In the genomic region with DNA sequence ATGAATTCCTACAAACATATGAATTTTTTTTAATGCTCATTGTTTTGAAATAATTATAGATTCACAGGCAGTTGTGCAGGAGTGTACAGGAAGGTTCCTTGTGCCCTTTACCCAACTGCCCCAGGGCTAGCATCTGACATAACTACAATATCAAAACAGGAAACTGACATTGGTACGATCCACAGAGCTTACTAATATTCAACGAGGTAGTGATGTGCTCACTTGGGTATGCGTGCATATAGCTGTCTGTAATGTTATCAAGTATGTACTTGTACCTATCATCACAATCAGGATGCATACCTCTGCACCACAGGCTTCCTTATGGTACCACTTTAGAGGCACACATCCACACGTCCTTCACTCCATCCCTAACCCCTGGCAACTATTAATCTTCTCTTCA, we compare ENCODE assay signal across 23 cellular contexts.
DNase-seq lines count a peak whose midpoint lies in the region; ATAC-seq, FAIRE-seq and TF ChIP-seq lines count a peak whose summit lies in the region.
"Had no signal": no experiment of that assay in that cellular context is flagged by ENCODE, and none has a peak within 500 bp of the region (broad histone marks: within the 10 kb centered on the region; RNA-seq: fewer than 3 reads in every experiment).

No MANE protein-coding gene starts in this region.

- intact Hi-C loops in Right ventricle myocardium superior (cut with DNase I) (no loop called here), pancreas (cut with DNase I) (no loop called here)

- no peaks in the 10 kb centered on the region for H3K9me3 Mint-ChIP-seq in HFFc6

- peaks cover 0 to 3% (median 0%) of the 10 kb centered on the region in 4 donors for H3K27me3 ChIP-seq in pancreas
- H3K27me3 ChIP-seq: BLaER1 treated with 17β-estradiol and CSF1 and Interleukin-3, amounts not matched to agents 10 nM and 100 nM had no signal

- DNase-seq in Daoy (ENCODE audit: low read depth) = peak; percentile 27
- DNase-seq in HFFc6 = peak; percentile 24
- DNase-seq in RKO (ENCODE audit: low spot score) = peak; percentile 20
- peak; percentile 8 for DNase-seq in fibroblast of pulmonary artery (ENCODE audit: low read depth)
- DNase-seq in Right ventricle myocardium superior = no peak
- no peak for DNase-seq in iPS-NIHi11 (ENCODE audit: low spot score)
- no peak for DNase-seq in pancreas
- DNase-seq in NCI-H1105 treated with DMSO at 0.1 percent for 48 hours (lab: John Stamatoyannopoulos, UW) = no peak
- DNase-seq: 8988T; Caco-2; CD4-positive, alpha-beta memory T cell; DND-41; GF-D8; KBM-7; MV-4-11; NCI-H1694 treated with DMSO at 0.1 percent for 48 hours; NCI-H2081 treated with DMSO at 0.1 percent for 48 hours; NCI-H2171 treated with DMSO at 0.1 percent for 48 hours; NCI-H69 had no signal

- H3K9me3 ChIP-seq in pancreas = no peaks in the 10 kb centered on the region

- ATAC-seq in Right ventricle myocardium superior (ENCODE audit: poor library complexity) (no peak), pancreas (no peak)
- ATAC-seq: HepG2, Right ventricle myocardium inferior had no signal

- TF ChIP-seq CTCF in HFFc6 (IDR thresholded peaks at IDR 0.05) = no peak
- no peak for TF ChIP-seq CTCF in fibroblast of pulmonary artery (IDR thresholded peaks at IDR 0.05; ENCODE audit: low read length, missing control alignments)
- TF ChIP-seq CTCF in pancreas (IDR thresholded peaks at IDR 0.05) = no peak

- no peak overlapping the region for H3K27ac ChIP-seq in pancreas
- H3K27ac ChIP-seq: BLaER1 treated with 17β-estradiol and CSF1 and Interleukin-3, amounts not matched to agents 10 nM and 100 nM had no signal

- H3K4me3 Mint-ChIP-seq in HFFc6 = no peak overlapping the region; the same call in 1 of the 2 replicates

- H3K36me3 ChIP-seq in pancreas = no peaks in the 10 kb centered on the region
- H3K36me3 ChIP-seq: BLaER1 treated with 17β-estradiol and CSF1 and Interleukin-3, amounts not matched to agents 10 nM and 100 nM had no signal

- H3K27me3 Mint-ChIP-seq in HFFc6 (ENCODE audit: insufficient read depth) = peaks cover 10% of the 10 kb centered on the region; the same call in 1 of the 2 replicates

- peaks cover 14% of the 10 kb centered on the region for H3K4me1 Mint-ChIP-seq in HFFc6 (ENCODE audit: low read depth)
- H3K4me1 Mint-ChIP-seq: CD4-positive, alpha-beta memory T cell had no signal

- FAIRE-seq in pancreas (lab: Jason Lieb, UNC) = no peak
- FAIRE-seq: H54, HepG2 had no signal

- no peaks in the 10 kb centered on the region for H3K36me3 Mint-ChIP-seq in HFFc6 (ENCODE audit: low read depth)
- H3K36me3 Mint-ChIP-seq: CD4-positive, alpha-beta memory T cell had no signal

- no peaks in the 10 kb centered on the region for H3K4me1 ChIP-seq in pancreas
- H3K4me1 ChIP-seq: Caco-2 had no signal

- 39 to 54% methylated on average over 4 of the region's 4 CpGs for WGBS in pancreas, 2 donors

- H3K27ac Mint-ChIP-seq in HFFc6 = no peak overlapping the region
- H3K27ac Mint-ChIP-seq: CD4-positive, alpha-beta memory T cell had no signal

- H3K4me3 ChIP-seq in fibroblast of pulmonary artery (replicated peaks; ENCODE audit: low read depth, low read length) (no peak overlapping the region), pancreas (no peak overlapping the region)
- H3K4me3 ChIP-seq: BLaER1 treated with 17β-estradiol and CSF1 and Interleukin-3, amounts not matched to agents 10 nM and 100 nM had no signal

Comparison
In these comparisons a context has a peak if more than half of its experiments do, and no peak if none do; other contexts are left out.
1. DNase-seq: peak in Daoy (single experiment), HFFc6 (single experiment), RKO (single experiment) and fibroblast of pulmonary artery (single experiment); none in Right ventricle myocardium superior (single experiment), iPS-NIHi11 (single experiment), pancreas (0 of 6) and NCI-H1105 treated with DMSO at 0.1 percent for 48 hours (single experiment).